11 cellular contexts compared by ENCODE assay signal in genomic region chr12:52713960-52714886, GRCh38. TPM values are rescaled to one million over a fixed set of nuclear protein-coding genes. Genes with fewer than 3 reads are reported as not detected.
DNase-seq lines count a peak whose midpoint lies in the region; ATAC-seq, FAIRE-seq and TF ChIP-seq lines count a peak whose summit lies in the region.
"Had no signal": no experiment of that assay in that cellular context is flagged by ENCODE, and none has a peak within 500 bp of the region (broad histone marks: within the 10 kb centered on the region; RNA-seq: fewer than 3 reads in every experiment).

No MANE protein-coding gene starts in this region.

- H3K9me1 ChIP-seq in endothelial cell of umbilical vein (replicated peaks; ENCODE audit: control insufficient read depth, extremely low read depth, insufficient read depth, low read length): no peaks in the 10 kb centered on the region

- BruUV-seq in endothelial cell of umbilical vein (replicated peaks; lab: Mats Ljungman, UMichigan): no TSS peak

- POLR2A ChIA-PET in CD4-positive, alpha-beta memory T cell (lab: Charles Lee; ENCODE audit: partially characterized antibody): interaction anchor here (1.6 kb wide), 1 partner anchor 23 kb away, joined by 4 read pairs; no protein-coding TSS in a partner anchor
- POLR2A ChIA-PET in endothelial cell of umbilical vein (lab: Charles Lee): no interaction called here

- H3K27me3 ChIP-seq in CD4-positive, alpha-beta memory T cell (ENCODE audit: insufficient read depth, low read length): peaks cover 26% of the 10 kb centered on the region
- H3K27me3 ChIP-seq in endothelial cell of umbilical vein (ENCODE audit: control insufficient read depth in 2 of 2, insufficient read depth in 2 of 2, low read length in 2 of 2): peaks cover 24 to 30% of the 10 kb centered on the region in 2 experiments

- intact Hi-C loops in CD4-positive, alpha-beta memory T cell (cut with micrococcal nuclease): no loop called here
- intact Hi-C loops in endothelial cell of umbilical vein (cut with micrococcal nuclease): no loop called here

- dilution Hi-C loops in endothelial cell of umbilical vein (cut with MboI; ENCODE audit: extremely low pct_ligation_motif_present, low sequenced_read_pairs): no loop called here

- H2AFZ ChIP-seq in endothelial cell of umbilical vein (ENCODE audit: low read depth, low read length): no peak overlapping the region

- no peak overlapping the region for H3K27ac ChIP-seq in CD4-positive, alpha-beta memory T cell (ENCODE audit: low read depth, low read length)
- no peak overlapping the region for H3K27ac ChIP-seq in endothelial cell of umbilical vein (ENCODE audit: insufficient read depth, low read depth, low read length)
- H3K27ac ChIP-seq: colonic mucosa had no signal

- no peak overlapping the region for H3K9ac ChIP-seq in endothelial cell of umbilical vein (replicated peaks; ENCODE audit: extremely low read depth, insufficient read depth, low read length)

- H3K36me3 Mint-ChIP-seq in CD4-positive, alpha-beta memory T cell: no peaks in the 10 kb centered on the region
- no peaks in the 10 kb centered on the region for H3K36me3 Mint-ChIP-seq in progenitor cell of endocrine pancreas (ENCODE audit: insufficient read depth)
- H3K36me3 Mint-ChIP-seq: memory B cell had no signal

- no peak for DNase-seq in CD4-positive, alpha-beta memory T cell
- DNase-seq in activated CD4-positive, alpha-beta T cell treated with anti-CD3 and anti-CD28 coated beads, Interleukin-2, amount 50 U/mL, for 1 hour: peak; percentile 11
- no peak for DNase-seq in endothelial cell of umbilical vein (ENCODE audit: low read depth, low spot score)
- peak; percentile 27 for DNase-seq in progenitor cell of endocrine pancreas (ENCODE audit: low spot score, unreplicated experiment)
- DNase-seq in KG1 (lab: John Stamatoyannopoulos, UW): no peak
- DNase-seq in NOMO-1 (lab: John Stamatoyannopoulos, UW; ENCODE audit: unreplicated experiment in 2 of 2): no peak
- DNase-seq: colonic mucosa, NCI-H226 had no signal

- H3K4me2 ChIP-seq in endothelial cell of umbilical vein (ENCODE audit: insufficient read depth, low read length): no peak overlapping the region

- H3K4me1 ChIP-seq in CD4-positive, alpha-beta memory T cell (ENCODE audit: insufficient read depth, low read length): peaks cover 7% of the 10 kb centered on the region
- no peaks in the 10 kb centered on the region for H3K4me1 ChIP-seq in endothelial cell of umbilical vein (ENCODE audit: control insufficient read depth, extremely low read depth, insufficient read depth, low read length)
- H3K4me1 ChIP-seq: colonic mucosa had no signal

- peaks cover 3 to 14% (median 9%) of the 10 kb centered on the region in 4 donors for H3K4me1 Mint-ChIP-seq in CD4-positive, alpha-beta memory T cell
- H3K4me1 Mint-ChIP-seq in progenitor cell of endocrine pancreas (ENCODE audit: low read depth): no peaks in the 10 kb centered on the region

- peak overlapping the region in 2 of 7 donors; percentile 29 to 63 for H3K27ac Mint-ChIP-seq in CD4-positive, alpha-beta memory T cell
- no peak overlapping the region for H3K27ac Mint-ChIP-seq in progenitor cell of endocrine pancreas
- H3K27ac Mint-ChIP-seq: memory B cell had no signal

- no peak for TF ChIP-seq POLR2A in endothelial cell of umbilical vein (IDR thresholded peaks at IDR 0.05; ENCODE audit: low read depth, low read length)

- H3K4me3 ChIP-seq in CD4-positive, alpha-beta memory T cell (ENCODE audit: low read length in 2 of 2): no peak overlapping the region
- no peak overlapping the region for H3K4me3 ChIP-seq in endothelial cell of umbilical vein (replicated peaks in 1 of 3; ENCODE audit: insufficient read depth in 1 of 3, low read depth in 1 of 3, low read length in 3 of 3)
- H3K4me3 ChIP-seq: colonic mucosa had no signal

- H3K79me2 ChIP-seq in endothelial cell of umbilical vein (ENCODE audit: control insufficient read depth, insufficient read depth, low read length): no peaks in the 10 kb centered on the region

- no peaks in the 10 kb centered on the region for H3K9me3 ChIP-seq in CD4-positive, alpha-beta memory T cell (ENCODE audit: control insufficient read depth in 1 of 2, low read length in 2 of 2)
- H3K9me3 ChIP-seq in endothelial cell of umbilical vein (replicated peaks; ENCODE audit: control insufficient read depth, insufficient read depth, low read length): no peaks in the 10 kb centered on the region
- H3K9me3 ChIP-seq: colonic mucosa had no signal

- H4K20me1 ChIP-seq in endothelial cell of umbilical vein (replicated peaks; ENCODE audit: control insufficient read depth, extremely low read depth, insufficient read depth, low read length): no peaks in the 10 kb centered on the region

- CTCF ChIA-PET in CD4-positive, alpha-beta memory T cell (lab: Charles Lee; ENCODE audit: partially characterized antibody): interaction anchor here (1.4 kb wide), 1 partner anchor 17 kb away, joined by 5 read pairs; no protein-coding TSS in a partner anchor
- CTCF ChIA-PET in endothelial cell of umbilical vein (lab: Charles Lee): no interaction called here

- ATAC-seq in HG03139 (IDR thresholded peaks at IDR 0.05; ENCODE audit: unreplicated experiment) (no peak), HG03280 (IDR thresholded peaks at IDR 0.05; ENCODE audit: unreplicated experiment) (no peak)

- FAIRE-seq in endothelial cell of umbilical vein (lab: Jason Lieb, UNC): no peak

- peaks cover 30 to 34% of the 10 kb centered on the region in 2 donors for H3K27me3 Mint-ChIP-seq in CD4-positive, alpha-beta memory T cell
- H3K27me3 Mint-ChIP-seq in progenitor cell of endocrine pancreas: peaks cover 67% of the 10 kb centered on the region

- no peak for TF ChIP-seq CTCF in endothelial cell of umbilical vein (IDR thresholded peaks at IDR 0.05; ENCODE audit: extremely low read depth in 1 of 2, insufficient read depth in 1 of 2, low read depth in 1 of 2, low read length in 2 of 2)
- no peak for TF ChIP-seq CTCF in progenitor cell of endocrine pancreas (IDR thresholded peaks at IDR 0.05; ENCODE audit: unreplicated experiment)

- peak overlapping the region; percentile 32 to 82 (median 72) for H3K4me3 Mint-ChIP-seq in CD4-positive, alpha-beta memory T cell
- H3K4me3 Mint-ChIP-seq in progenitor cell of endocrine pancreas (ENCODE audit: low read depth): peak overlapping the region; percentile 32
- H3K4me3 Mint-ChIP-seq: memory B cell had no signal

- H3K36me3 ChIP-seq in CD4-positive, alpha-beta memory T cell (ENCODE audit: insufficient read depth, low read length): no peaks in the 10 kb centered on the region
- H3K36me3 ChIP-seq in endothelial cell of umbilical vein (ENCODE audit: control insufficient read depth in 2 of 2, extremely low read depth in 1 of 2, insufficient read depth in 2 of 2, low read length in 2 of 2): no peaks in the 10 kb centered on the region
- H3K36me3 ChIP-seq: colonic mucosa had no signal

- peaks cover 0 to 5% (median 0%) of the 10 kb centered on the region in 8 donors for H3K9me3 Mint-ChIP-seq in CD4-positive, alpha-beta memory T cell
- no peaks in the 10 kb centered on the region for H3K9me3 Mint-ChIP-seq in progenitor cell of endocrine pancreas (ENCODE audit: low read depth)
- H3K9me3 Mint-ChIP-seq: memory B cell had no signal

TF ChIP-seq in endothelial cell of umbilical vein, 7 proteins besides CTCF, POLR2A, EP300 and RAD21:
- TF ChIP-seq POLR2AphosphoS5 (IDR thresholded peaks at IDR 0.05; ENCODE audit: insufficient read depth, low read depth, low read length): no peak
- TF ChIP-seq GATA2 (IDR thresholded peaks at IDR 0.05; ENCODE audit: insufficient read depth, insufficient read length, low read depth, low read length): no peak
- TF ChIP-seq EZH2 (IDR thresholded peaks at IDR 0.05; ENCODE audit: borderline replicate concordance, low read depth, low read length, severe bottlenecking): peak; percentile 86

RNA-seq across cellular contexts. Expression of gene KRT77, which starts 10.9 kb away (rescaled TPM):
- not detected for total RNA-seq in CD4-positive, alpha-beta memory T cell
- not detected for polyA plus RNA-seq in CD4-positive, alpha-beta memory T cell
- not detected in 2 replicates for total RNA-seq in endothelial cell of umbilical vein
- polyA plus RNA-seq in endothelial cell of umbilical vein: not detected in 2 replicates
- not detected in 2 replicates for polyA plus RNA-seq in endothelial cell of umbilical vein (2011; cell fraction: cytosol; rRNA removed)
- polyA plus RNA-seq in endothelial cell of umbilical vein (2011; cell fraction: nucleus; rRNA removed): not detected in 2 replicates
- polyA plus RNA-seq in endothelial cell of umbilical vein (2012): not detected in 2 replicates
- not detected in 2 replicates for polyA minus RNA-seq in endothelial cell of umbilical vein
- polyA minus RNA-seq in endothelial cell of umbilical vein (2011; cell fraction: cytosol; rRNA and poly(A)+ RNA removed): not detected
- polyA minus RNA-seq in endothelial cell of umbilical vein (2011; cell fraction: nucleus; rRNA and poly(A)+ RNA removed): not detected in 2 replicates
- not detected in 2 replicates for total RNA-seq in progenitor cell of endocrine pancreas
- total RNA-seq: colonic mucosa had no signal

RNA-seq across cellular contexts. Expression of gene KRT1, which starts 34.0 kb away (rescaled TPM):
- total RNA-seq in CD4-positive, alpha-beta memory T cell: under 1 TPM in 1 of 2 experiments, not detected in 1; 0.67 TPM
- 10 to 100 TPM; 21.0 to 25.5 TPM for polyA plus RNA-seq in CD4-positive, alpha-beta memory T cell
- total RNA-seq in endothelial cell of umbilical vein (not detected in 2 replicates), progenitor cell of endocrine pancreas (not detected in 2 replicates)
- polyA plus RNA-seq in endothelial cell of umbilical vein: not detected in 2 replicates
- polyA plus RNA-seq in endothelial cell of umbilical vein (2011; cell fraction: cytosol; rRNA removed): not detected in 2 replicates
- polyA plus RNA-seq in endothelial cell of umbilical vein (2011; cell fraction: nucleus; rRNA removed): not detected in 2 replicates
- not detected in 2 replicates for polyA plus RNA-seq in endothelial cell of umbilical vein (2012)
- polyA minus RNA-seq in endothelial cell of umbilical vein: not detected in 2 replicates
- not detected for polyA minus RNA-seq in endothelial cell of umbilical vein (2011; cell fraction: cytosol; rRNA and poly(A)+ RNA removed)
- not detected in 2 replicates for polyA minus RNA-seq in endothelial cell of umbilical vein (2011; cell fraction: nucleus; rRNA and poly(A)+ RNA removed)

Comparison
In these comparisons a context has a peak if more than half of its experiments do, and no peak if none do; other contexts are left out.
1. DNase-seq: peak in activated CD4-positive, alpha-beta T cell treated with anti-CD3 and anti-CD28 coated beads, Interleukin-2, amount 50 U/mL, for 1 hour (single experiment) and progenitor cell of endocrine pancreas (single experiment); none in CD4-positive, alpha-beta memory T cell (0 of 5), endothelial cell of umbilical vein (single experiment), KG1 (single experiment) and NOMO-1 (0 of 2).